Comparison of ENCODE assay signal across 19 cellular contexts in genomic region chr6:88661136-88661535, GRCh38.
DNase-seq lines count a peak whose midpoint lies in the region; ATAC-seq, FAIRE-seq and TF ChIP-seq lines count a peak whose summit lies in the region.
"Had no signal": no experiment of that assay in that cellular context is flagged by ENCODE, and none has a peak within 500 bp of the region (broad histone marks: within the 10 kb centered on the region; RNA-seq: fewer than 3 reads in every experiment).

No MANE protein-coding gene starts in this region.

- H3K4me2 ChIP-seq in HepG2 (ENCODE audit: low read depth, low read length) (no peak overlapping the region), endothelial cell of umbilical vein (ENCODE audit: insufficient read depth, low read length) (no peak overlapping the region)
- H3K4me2 ChIP-seq: BLaER1, GM23338 had no signal

- TF ChIP-seq RAD21 in HepG2 (CRISPR knock-in tag; IDR thresholded peaks at IDR 0.05): no peak

- DNase-seq in HepG2 (ENCODE audit: low spot score): no peak
- no peak for DNase-seq in right lobe of liver
- DNase-seq in central memory CD8-positive, alpha-beta T cell (ENCODE audit: low spot score in 2 of 2): no peak
- DNase-seq in endothelial cell of umbilical vein (ENCODE audit: low read depth, low spot score): no peak
- no peak for DNase-seq in CD8-positive, alpha-beta T cell
- DNase-seq in Caco-2: no peak
- DNase-seq: CD4-positive, CD25-positive, alpha-beta regulatory T cell; CD8-positive, alpha-beta memory T cell; DMS153; DND-41; H9 had no signal

- peak overlapping the region; percentile 5 for H3K4me3 Mint-ChIP-seq in central memory CD8-positive, alpha-beta T cell
- no peak overlapping the region for H3K4me3 Mint-ChIP-seq in CD8-positive, alpha-beta T cell
- H3K4me3 Mint-ChIP-seq in Caco-2 (ENCODE audit: unreplicated experiment): no peak overlapping the region
- H3K4me3 Mint-ChIP-seq: B cell; CD4-positive, CD25-positive, alpha-beta regulatory T cell; CD8-positive, alpha-beta memory T cell; GM23338; H9 had no signal

- dilution Hi-C loops in endothelial cell of umbilical vein (cut with MboI; ENCODE audit: extremely low pct_ligation_motif_present, low sequenced_read_pairs): no loop called here

- ATAC-seq in HepG2 (no peak), right lobe of liver (no peak)
- ATAC-seq in central memory CD8-positive, alpha-beta T cell (replicated peaks; ENCODE audit: extremely low read depth, poor library complexity, severe bottlenecking): no peak
- no peak for ATAC-seq in CD8-positive, alpha-beta T cell
- ATAC-seq: GM23338, HCT116 had no signal

- no peak overlapping the region for H2AFZ ChIP-seq in HepG2 (ENCODE audit: low read length)
- no peak overlapping the region for H2AFZ ChIP-seq in endothelial cell of umbilical vein (ENCODE audit: low read depth, low read length)
- H2AFZ ChIP-seq: GM23338 had no signal

- TF ChIP-seq POLR2A in HepG2 (IDR thresholded peaks at IDR 0.05; ENCODE audit: insufficient read depth in 1 of 2, low read depth in 2 of 2, low read length in 2 of 2) (no peak), right lobe of liver (IDR thresholded peaks at IDR 0.05) (no peak), endothelial cell of umbilical vein (IDR thresholded peaks at IDR 0.05; ENCODE audit: low read depth, low read length) (no peak)

- H3K9ac ChIP-seq in HepG2 (ENCODE audit: insufficient read depth, low read depth, low read length) (no peak overlapping the region), endothelial cell of umbilical vein (replicated peaks; ENCODE audit: extremely low read depth, insufficient read depth, low read length) (no peak overlapping the region)
- H3K9ac ChIP-seq: BLaER1 had no signal

- in situ Hi-C loops in HepG2 (cut with HindIII; ENCODE audit: extremely low pct_ligation_motif_present, low pct_unique_long_range_greater_than_20kb): no loop called here

- FAIRE-seq in HepG2 (lab: Jason Lieb, UNC): no peak
- peak; percentile 15 for FAIRE-seq in endothelial cell of umbilical vein (lab: Jason Lieb, UNC)
- FAIRE-seq: A204.1, G401.6 had no signal

- H3K9me1 ChIP-seq in endothelial cell of umbilical vein (replicated peaks; ENCODE audit: control insufficient read depth, extremely low read depth, insufficient read depth, low read length): no peaks in the 10 kb centered on the region

- H3K27me3 Mint-ChIP-seq in central memory CD8-positive, alpha-beta T cell: no peaks in the 10 kb centered on the region
- no peaks in the 10 kb centered on the region for H3K27me3 Mint-ChIP-seq in CD8-positive, alpha-beta T cell (ENCODE audit: low read depth)
- no peaks in the 10 kb centered on the region for H3K27me3 Mint-ChIP-seq in Caco-2 (ENCODE audit: insufficient read depth, unreplicated experiment)
- H3K27me3 Mint-ChIP-seq: B cell; CD4-positive, CD25-positive, alpha-beta regulatory T cell; CD8-positive, alpha-beta memory T cell had no signal

- intact Hi-C loops in HepG2 (cut with micrococcal nuclease; ENCODE audit: unreplicated experiment) (no loop called here), right lobe of liver (cut with DNase I) (no loop called here), endothelial cell of umbilical vein (cut with micrococcal nuclease) (no loop called here), Caco-2 (cut with micrococcal nuclease; ENCODE audit: unreplicated experiment) (no loop called here)
- intact Hi-C loops in CD8-positive, alpha-beta T cell (cut with DNase I, micrococcal nuclease): no loop called here

- H3K79me2 ChIP-seq in HepG2 (ENCODE audit: insufficient read depth, low read length) (no peaks in the 10 kb centered on the region), endothelial cell of umbilical vein (ENCODE audit: control insufficient read depth, insufficient read depth, low read length) (no peaks in the 10 kb centered on the region)

- no peaks in the 10 kb centered on the region for H3K27me3 ChIP-seq in HepG2 (ENCODE audit: control insufficient read depth in 1 of 2, insufficient read depth in 2 of 2, low read length in 2 of 2)
- H3K27me3 ChIP-seq in right lobe of liver: no peaks in the 10 kb centered on the region
- H3K27me3 ChIP-seq in endothelial cell of umbilical vein (ENCODE audit: control insufficient read depth in 2 of 2, insufficient read depth in 2 of 2, low read length in 2 of 2): no peaks in the 10 kb centered on the region
- no peaks in the 10 kb centered on the region for H3K27me3 ChIP-seq in CD8-positive, alpha-beta T cell (ENCODE audit: insufficient read depth, low read length)
- no peaks in the 10 kb centered on the region for H3K27me3 ChIP-seq in Caco-2 (replicated peaks; ENCODE audit: control insufficient read depth, insufficient read depth, low read length)
- H3K27me3 ChIP-seq: BLaER1 had no signal

- H3K4me1 ChIP-seq in HepG2 (ENCODE audit: insufficient read depth, low read length): peaks cover 8% of the 10 kb centered on the region; the same call in 1 of the 2 replicates
- peaks cover 0 to 19% (median 2%) of the 10 kb centered on the region in 4 donors for H3K4me1 ChIP-seq in right lobe of liver
- no peaks in the 10 kb centered on the region for H3K4me1 ChIP-seq in endothelial cell of umbilical vein (ENCODE audit: control insufficient read depth, extremely low read depth, insufficient read depth, low read length)
- no peaks in the 10 kb centered on the region for H3K4me1 ChIP-seq in CD8-positive, alpha-beta T cell (ENCODE audit: insufficient read depth, low read length)
- H3K4me1 ChIP-seq in Caco-2: no peaks in the 10 kb centered on the region
- H3K4me1 ChIP-seq: BLaER1 had no signal

- H3K9me3 Mint-ChIP-seq in central memory CD8-positive, alpha-beta T cell: peaks cover 30% of the 10 kb centered on the region
- peaks cover 48% of the 10 kb centered on the region for H3K9me3 Mint-ChIP-seq in CD8-positive, alpha-beta T cell
- H3K9me3 Mint-ChIP-seq in Caco-2 (ENCODE audit: unreplicated experiment): peaks cover 32% of the 10 kb centered on the region

- 93% methylated on average over 6 of the region's 6 CpGs for WGBS in HepG2 (ENCODE audit: low lambda C conversion rate)
- 92% methylated on average over 6 of the region's 6 CpGs for whole genome bisulfite sequencing in right lobe of liver (ENCODE audit: insufficient coverage, low coverage, low lambda C conversion rate, missing lambda C conversion rate)

- no peaks in the 10 kb centered on the region for H4K20me1 ChIP-seq in HepG2 (ENCODE audit: insufficient read depth, low read length)
- H4K20me1 ChIP-seq in endothelial cell of umbilical vein (replicated peaks; ENCODE audit: control insufficient read depth, extremely low read depth, insufficient read depth, low read length): no peaks in the 10 kb centered on the region
- H4K20me1 ChIP-seq: BLaER1 had no signal

- H3K9me3 ChIP-seq in HepG2 (ENCODE audit: low read length) (peaks cover 16% of the 10 kb centered on the region; the same call in 1 of the 2 replicates), right lobe of liver (no peaks in the 10 kb centered on the region), endothelial cell of umbilical vein (replicated peaks; ENCODE audit: control insufficient read depth, insufficient read depth, low read length) (no peaks in the 10 kb centered on the region), Caco-2 (no peaks in the 10 kb centered on the region; the same call in none of the 2 replicates)
- H3K9me3 ChIP-seq in CD8-positive, alpha-beta T cell (ENCODE audit: low read length): peaks cover 3% of the 10 kb centered on the region

- H3K4me1 Mint-ChIP-seq in central memory CD8-positive, alpha-beta T cell: peaks cover 14% of the 10 kb centered on the region
- no peaks in the 10 kb centered on the region for H3K4me1 Mint-ChIP-seq in CD8-positive, alpha-beta T cell (ENCODE audit: low read depth)
- no peaks in the 10 kb centered on the region for H3K4me1 Mint-ChIP-seq in Caco-2 (ENCODE audit: low read depth, unreplicated experiment)
- H3K4me1 Mint-ChIP-seq: GM23338, H9 had no signal

- TF ChIP-seq EP300 in HepG2 (IDR thresholded peaks at IDR 0.05; ENCODE audit: low read depth in 2 of 2, low read length in 2 of 2) (no peak), HepG2 (CRISPR knock-in tag; IDR thresholded peaks at IDR 0.05; ENCODE audit: borderline replicate concordance) (no peak)

- H3K4me3 ChIP-seq in HepG2 (replicated peaks in 1 of 3; ENCODE audit: insufficient read depth in 1 of 3, low read depth in 2 of 3, low read length in 3 of 3) (no peak overlapping the region), right lobe of liver (no peak overlapping the region), endothelial cell of umbilical vein (replicated peaks in 1 of 3; ENCODE audit: insufficient read depth in 1 of 3, low read depth in 1 of 3, low read length in 3 of 3) (no peak overlapping the region), Caco-2 (ENCODE audit: low read depth, low read length) (no peak overlapping the region)
- no peak overlapping the region for H3K4me3 ChIP-seq in CD8-positive, alpha-beta T cell (ENCODE audit: low read depth, low read length)
- H3K4me3 ChIP-seq: BLaER1, GM23338 had no signal

- peaks cover 8% of the 10 kb centered on the region for H3K36me3 Mint-ChIP-seq in central memory CD8-positive, alpha-beta T cell (ENCODE audit: insufficient read depth)
- H3K36me3 Mint-ChIP-seq in CD8-positive, alpha-beta T cell: peaks cover 90% of the 10 kb centered on the region
- no peaks in the 10 kb centered on the region for H3K36me3 Mint-ChIP-seq in Caco-2 (ENCODE audit: insufficient read depth, unreplicated experiment)

- H3K36me3 ChIP-seq in HepG2 (replicated peaks in 1 of 2; ENCODE audit: control insufficient read depth in 1 of 2, insufficient read depth in 2 of 2, low read length in 2 of 2): no peaks in the 10 kb centered on the region
- H3K36me3 ChIP-seq in right lobe of liver: no peaks in the 10 kb centered on the region
- no peaks in the 10 kb centered on the region for H3K36me3 ChIP-seq in endothelial cell of umbilical vein (ENCODE audit: control insufficient read depth in 2 of 2, extremely low read depth in 1 of 2, insufficient read depth in 2 of 2, low read length in 2 of 2)
- no peaks in the 10 kb centered on the region for H3K36me3 ChIP-seq in CD8-positive, alpha-beta T cell (ENCODE audit: insufficient read depth, low read length)
- H3K36me3 ChIP-seq in Caco-2 (ENCODE audit: control insufficient read depth, insufficient read depth, low read length): no peaks in the 10 kb centered on the region

- BruUV-seq in HepG2 (replicated peaks; lab: Mats Ljungman, UMichigan) (no TSS peak), endothelial cell of umbilical vein (replicated peaks; lab: Mats Ljungman, UMichigan) (no TSS peak), Caco-2 (replicated peaks; lab: Mats Ljungman, UMichigan) (no TSS peak)

- CTCF ChIA-PET in HepG2 (lab: Yijun Ruan, JAX; ENCODE audit: low intra/inter-chr PET ratio, low total read pairs): no interaction called here
- CTCF ChIA-PET in endothelial cell of umbilical vein (lab: Charles Lee): no interaction called here
- CTCF ChIA-PET in CD8-positive, alpha-beta T cell (lab: Charles Lee): no interaction called here
- CTCF ChIA-PET in Caco-2 (lab: Charles Lee): no interaction called here

- H3K27ac Mint-ChIP-seq in central memory CD8-positive, alpha-beta T cell (ENCODE audit: low read depth): no peak overlapping the region
- H3K27ac Mint-ChIP-seq in CD8-positive, alpha-beta T cell: no peak overlapping the region
- no peak overlapping the region for H3K27ac Mint-ChIP-seq in Caco-2 (ENCODE audit: unreplicated experiment)
- H3K27ac Mint-ChIP-seq: B cell; CD4-positive, CD25-positive, alpha-beta regulatory T cell; CD8-positive, alpha-beta memory T cell; GM23338; H9 had no signal

- H3K27ac ChIP-seq in HepG2 (ENCODE audit: extremely low read length, insufficient read depth, low read length) (no peak overlapping the region), right lobe of liver (no peak overlapping the region), endothelial cell of umbilical vein (ENCODE audit: insufficient read depth, low read depth, low read length) (no peak overlapping the region)
- H3K27ac ChIP-seq in CD8-positive, alpha-beta T cell (ENCODE audit: low read depth, low read length): no peak overlapping the region
- H3K27ac ChIP-seq: 22Rv1, BLaER1, C4-2B had no signal

- TF ChIP-seq CTCF in HepG2 (CRISPR knock-in tag; IDR thresholded peaks at IDR 0.05) (no peak), right lobe of liver (IDR thresholded peaks at IDR 0.05) (no peak), endothelial cell of umbilical vein (IDR thresholded peaks at IDR 0.05; ENCODE audit: extremely low read depth in 1 of 2, insufficient read depth in 1 of 2, low read depth in 1 of 2, low read length in 2 of 2) (no peak), Caco-2 (IDR thresholded peaks at IDR 0.05; ENCODE audit: insufficient read depth in 1 of 2, low read depth in 1 of 2, low read length in 1 of 2, severe bottlenecking in 1 of 2, unreplicated experiment in 1 of 2) (no peak)
- TF ChIP-seq CTCF in CD8-positive, alpha-beta T cell (IDR thresholded peaks at IDR 0.05): no peak

- POLR2A ChIA-PET in HepG2 (lab: Yijun Ruan, JAX): no interaction called here
- POLR2A ChIA-PET in endothelial cell of umbilical vein (lab: Charles Lee): no interaction called here
- POLR2A ChIA-PET in CD8-positive, alpha-beta T cell (lab: Charles Lee): no interaction called here
- POLR2A ChIA-PET in Caco-2 (lab: Charles Lee): no interaction called here
